In the genomic region with DNA sequence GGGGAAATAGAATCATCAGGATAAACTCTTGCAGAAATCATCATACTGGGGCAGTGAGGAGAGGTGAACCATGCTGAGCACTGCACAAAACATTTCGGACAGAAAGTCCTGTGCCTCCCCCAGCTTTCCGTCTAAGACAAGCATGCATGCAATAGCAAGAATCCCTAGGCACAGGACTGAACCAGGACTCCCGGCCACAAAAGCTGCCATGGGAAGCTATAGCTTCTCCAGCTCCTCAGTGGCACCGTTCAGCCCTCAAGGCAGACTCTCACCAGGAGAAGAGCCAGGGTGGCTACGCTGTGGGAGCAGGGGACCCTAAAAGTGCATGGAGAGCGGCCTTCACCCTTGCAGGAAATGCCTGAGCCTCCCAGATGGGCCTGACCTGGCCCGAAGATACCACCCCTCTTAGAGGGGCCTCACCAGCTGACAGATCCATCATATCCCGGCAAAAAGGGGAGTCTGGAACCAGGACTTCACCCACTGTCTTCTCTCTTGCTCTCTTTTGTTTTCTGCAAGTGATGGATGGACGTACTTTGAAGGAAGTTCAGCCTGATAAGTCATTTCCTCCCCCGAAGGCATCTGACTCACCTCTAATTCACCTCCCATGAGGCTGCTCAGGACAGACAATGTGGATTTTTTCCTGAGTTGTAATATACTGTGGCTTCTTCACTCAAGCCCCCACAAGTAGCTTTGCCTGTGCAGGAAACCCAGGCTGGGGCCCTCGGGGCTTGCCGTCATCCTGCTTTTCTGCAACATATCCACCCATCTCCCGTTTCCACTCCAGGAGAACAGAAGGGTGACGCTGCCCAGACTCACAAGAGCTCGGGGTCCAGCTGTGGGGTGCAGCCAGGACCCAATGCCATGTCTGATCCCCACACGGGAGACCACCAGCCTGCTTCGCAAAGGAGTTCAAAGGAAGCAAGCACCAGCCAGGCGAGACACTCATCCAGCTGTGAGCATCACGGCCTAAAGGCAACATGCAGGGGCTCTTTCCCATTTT, we compare ENCODE assay signal across 11 cellular contexts.
A peak's percentile ranks its signal among the peaks of the same experiment; 100 is the strongest.
DNase-seq lines count a peak whose midpoint lies in the region; ATAC-seq lines count a peak whose summit lies in the region.
"Had no signal": no experiment of that assay in that cellular context is flagged by ENCODE, and none has a peak within 500 bp of the region (broad histone marks: within the 10 kb centered on the region; RNA-seq: fewer than 3 reads in every experiment).

No MANE protein-coding gene starts in this region.

- no peaks in the 10 kb centered on the region for H3K9me3 Mint-ChIP-seq in naive thymus-derived CD8-positive, alpha-beta T cell

- no peaks in the 10 kb centered on the region for H3K36me3 Mint-ChIP-seq in naive thymus-derived CD8-positive, alpha-beta T cell

- H3K4me3 ChIP-seq in mesendoderm (ENCODE audit: low read length), result no peak overlapping the region
- H3K4me3 ChIP-seq: tibial artery had no signal

- H2AK5ac ChIP-seq in mesendoderm (ENCODE audit: low read length), result no peak overlapping the region

- peaks cover 6 to 15% (median 9%) of the 10 kb centered on the region in 4 donors for H3K4me1 Mint-ChIP-seq in naive thymus-derived CD8-positive, alpha-beta T cell

- H3K4me2 ChIP-seq in mesendoderm (ENCODE audit: low read length), result no peak overlapping the region

- H3K79me1 ChIP-seq in mesendoderm (ENCODE audit: low read length), result no peaks in the 10 kb centered on the region

- WGBS in mesendoderm (ENCODE audit: extremely low coverage, insufficient coverage, low lambda C conversion rate), result no CpG with 5 or more reads among the region's 19 CpGs

- DNase-seq in Caki2 (ENCODE audit: low read depth) (peak; percentile 53), NCI-H226 (peak; percentile 84), dedifferentiated amniotic fluid mesenchymal stem cell (ENCODE audit: extremely low spot score) (peak; percentile 48), mesendoderm (peak; percentile 62)
- DNase-seq in naive thymus-derived CD8-positive, alpha-beta T cell, result no peak
- DNase-seq: activated CD4-positive, CD25-positive, alpha-beta regulatory T cell; NCI-H524; tibial artery had no signal

- ATAC-seq in GM18498 (IDR thresholded peaks at IDR 0.05; ENCODE audit: unreplicated experiment) (no peak), GM19463 (IDR thresholded peaks at IDR 0.05; ENCODE audit: unreplicated experiment) (no peak), GM19467 (IDR thresholded peaks at IDR 0.05; ENCODE audit: unreplicated experiment) (no peak)
- ATAC-seq in naive thymus-derived CD8-positive, alpha-beta T cell, result no peak

- H3K4ac ChIP-seq in mesendoderm (ENCODE audit: low read depth, low read length), result no peak overlapping the region

- no peaks in the 10 kb centered on the region for H3K27me3 ChIP-seq in mesendoderm (ENCODE audit: insufficient read depth, low read length, poor library complexity)
- H3K27me3 ChIP-seq: tibial artery had no signal

- in situ Hi-C loops in Caki2 (cut with HindIII; ENCODE audit: low pct_unique_long_range_greater_than_20kb, low sequenced_read_pairs), result no loop called here

- H2BK5ac ChIP-seq in mesendoderm (ENCODE audit: low read length), result no peak overlapping the region

- POLR2A ChIA-PET in naive thymus-derived CD8-positive, alpha-beta T cell (lab: Charles Lee), result no interaction called here

- peak overlapping the region in 1 of 10 donors; percentile 3 for H3K27ac Mint-ChIP-seq in naive thymus-derived CD8-positive, alpha-beta T cell

- H3K36me3 ChIP-seq in mesendoderm (ENCODE audit: control insufficient read depth, insufficient read depth, low read length), result no peaks in the 10 kb centered on the region
- H3K36me3 ChIP-seq: tibial artery had no signal

- no peak overlapping the region for H3K23ac ChIP-seq in mesendoderm (ENCODE audit: low read length)

- no peaks in the 10 kb centered on the region for H3K4me1 ChIP-seq in mesendoderm (ENCODE audit: control insufficient read depth, low read depth, low read length)

- H4K5ac ChIP-seq in mesendoderm (ENCODE audit: low read length), result no peak overlapping the region

- H3K56ac ChIP-seq in mesendoderm (ENCODE audit: low read length), result no peak overlapping the region

- H3K27ac ChIP-seq in mesendoderm (ENCODE audit: low read depth, low read length), result no peak overlapping the region

- no peak overlapping the region for H2BK15ac ChIP-seq in mesendoderm (replicated peaks; ENCODE audit: low read depth)

- H3K79me2 ChIP-seq in mesendoderm (ENCODE audit: control insufficient read depth, insufficient read depth, low read length), result no peaks in the 10 kb centered on the region

- H3K18ac ChIP-seq in mesendoderm (ENCODE audit: low read length), result no peak overlapping the region

- H4K8ac ChIP-seq in mesendoderm (ENCODE audit: low read depth, low read length), result no peak overlapping the region

- H2BK120ac ChIP-seq in mesendoderm (ENCODE audit: low read depth, low read length), result no peak overlapping the region

- no peak overlapping the region for H3K4me3 Mint-ChIP-seq in naive thymus-derived CD8-positive, alpha-beta T cell

- no peak overlapping the region for H3K9ac ChIP-seq in mesendoderm (ENCODE audit: low read length)

- peaks cover 2 to 19% (median 11%) of the 10 kb centered on the region in 5 donors for H3K27me3 Mint-ChIP-seq in naive thymus-derived CD8-positive, alpha-beta T cell

Comparison
In these comparisons a context has a peak if more than half of its experiments do, and no peak if none do; other contexts are left out.
1. DNase-seq: peak in Caki2 (single experiment), NCI-H226 (single experiment), dedifferentiated amniotic fluid mesenchymal stem cell (single experiment) and mesendoderm (single experiment); none in naive thymus-derived CD8-positive, alpha-beta T cell (0 of 10).